Comparison of ENCODE assay signal across 1 cellular context in the genomic region with DNA sequence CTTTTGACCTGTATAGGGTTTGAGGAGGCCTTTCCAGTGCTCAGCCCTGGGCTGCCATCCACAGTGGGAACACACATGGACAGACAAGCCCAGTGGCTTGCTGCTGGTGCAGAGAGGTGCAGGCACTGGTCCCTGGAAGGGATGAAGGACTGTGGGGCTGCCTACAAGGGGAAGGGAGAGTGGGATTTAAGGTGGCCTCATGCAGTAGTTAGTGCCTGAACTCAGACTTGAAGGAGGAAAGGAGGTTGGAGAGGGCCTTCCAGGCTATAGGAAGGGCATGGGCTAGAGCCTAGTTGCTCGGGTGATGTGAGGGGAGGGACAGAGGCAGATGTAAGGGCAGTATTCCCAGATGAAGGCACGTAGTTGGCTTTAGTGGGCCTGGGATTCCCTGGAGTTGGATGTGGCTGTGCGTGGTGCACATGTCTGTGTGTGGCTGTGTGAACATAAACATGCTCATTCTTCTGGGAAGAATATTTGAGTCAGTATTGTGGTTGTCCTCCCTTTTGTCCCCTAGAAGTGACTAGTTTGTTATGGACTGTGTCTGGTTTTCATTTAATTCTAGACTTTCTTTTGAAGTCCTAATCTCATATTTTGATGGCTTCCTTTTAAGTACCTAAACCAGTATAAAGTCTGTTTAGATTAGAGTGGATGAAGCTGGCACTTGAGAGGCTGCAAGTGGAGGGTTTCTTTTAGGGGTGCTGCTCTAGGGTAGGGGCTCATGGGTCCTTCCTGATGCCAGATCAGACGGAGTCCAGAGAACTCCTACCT.
TF ChIP-seq lines count a peak whose summit lies in the region.

No MANE protein-coding gene starts in this region.

TF ChIP-seq in SK-N-SH, 30 proteins besides CTCF, POLR2A, EP300 and RAD21:
- TF ChIP-seq RXRA (IDR thresholded peaks at IDR 0.05; ENCODE audit: borderline replicate concordance, low read depth) = no peak
- TF ChIP-seq GATA2 (CRISPR knock-in tag; IDR thresholded peaks at IDR 0.05) = no peak
- no peak for TF ChIP-seq RCOR1 (IDR thresholded peaks at IDR 0.05; ENCODE audit: low read length)
- no peak for TF ChIP-seq TCF12 (IDR thresholded peaks at IDR 0.05)
- no peak for TF ChIP-seq NRF1 (IDR thresholded peaks at IDR 0.05; ENCODE audit: low read depth, low read length)
- no peak for TF ChIP-seq FOXJ3 (CRISPR knock-in tag; IDR thresholded peaks at IDR 0.05)
- TF ChIP-seq FOSL2 (IDR thresholded peaks at IDR 0.05; ENCODE audit: borderline replicate concordance, low read depth) = no peak
- TF ChIP-seq NFIC (IDR thresholded peaks at IDR 0.05; ENCODE audit: borderline replicate concordance) = no peak
- TF ChIP-seq MXI1 (IDR thresholded peaks at IDR 0.05; ENCODE audit: low read depth, low read length) = no peak
- TF ChIP-seq, protein P1, sequence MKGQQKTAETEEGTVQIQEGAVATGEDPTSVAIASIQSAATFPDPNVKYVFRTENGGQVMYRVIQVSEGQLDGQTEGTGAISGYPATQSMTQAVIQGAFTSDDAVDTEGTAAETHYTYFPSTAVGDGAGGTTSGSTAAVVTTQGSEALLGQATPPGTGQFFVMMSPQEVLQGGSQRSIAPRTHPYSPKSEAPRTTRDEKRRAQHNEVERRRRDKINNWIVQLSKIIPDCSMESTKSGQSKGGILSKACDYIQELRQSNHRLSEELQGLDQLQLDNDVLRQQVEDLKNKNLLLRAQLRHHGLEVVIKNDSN (IDR thresholded peaks at IDR 0.05; ENCODE audit: borderline replicate concordance, low read depth) = no peak
- no peak for TF ChIP-seq CHD2 (IDR thresholded peaks at IDR 0.05; ENCODE audit: low read length, partially characterized antibody)
- TF ChIP-seq, protein P2, sequence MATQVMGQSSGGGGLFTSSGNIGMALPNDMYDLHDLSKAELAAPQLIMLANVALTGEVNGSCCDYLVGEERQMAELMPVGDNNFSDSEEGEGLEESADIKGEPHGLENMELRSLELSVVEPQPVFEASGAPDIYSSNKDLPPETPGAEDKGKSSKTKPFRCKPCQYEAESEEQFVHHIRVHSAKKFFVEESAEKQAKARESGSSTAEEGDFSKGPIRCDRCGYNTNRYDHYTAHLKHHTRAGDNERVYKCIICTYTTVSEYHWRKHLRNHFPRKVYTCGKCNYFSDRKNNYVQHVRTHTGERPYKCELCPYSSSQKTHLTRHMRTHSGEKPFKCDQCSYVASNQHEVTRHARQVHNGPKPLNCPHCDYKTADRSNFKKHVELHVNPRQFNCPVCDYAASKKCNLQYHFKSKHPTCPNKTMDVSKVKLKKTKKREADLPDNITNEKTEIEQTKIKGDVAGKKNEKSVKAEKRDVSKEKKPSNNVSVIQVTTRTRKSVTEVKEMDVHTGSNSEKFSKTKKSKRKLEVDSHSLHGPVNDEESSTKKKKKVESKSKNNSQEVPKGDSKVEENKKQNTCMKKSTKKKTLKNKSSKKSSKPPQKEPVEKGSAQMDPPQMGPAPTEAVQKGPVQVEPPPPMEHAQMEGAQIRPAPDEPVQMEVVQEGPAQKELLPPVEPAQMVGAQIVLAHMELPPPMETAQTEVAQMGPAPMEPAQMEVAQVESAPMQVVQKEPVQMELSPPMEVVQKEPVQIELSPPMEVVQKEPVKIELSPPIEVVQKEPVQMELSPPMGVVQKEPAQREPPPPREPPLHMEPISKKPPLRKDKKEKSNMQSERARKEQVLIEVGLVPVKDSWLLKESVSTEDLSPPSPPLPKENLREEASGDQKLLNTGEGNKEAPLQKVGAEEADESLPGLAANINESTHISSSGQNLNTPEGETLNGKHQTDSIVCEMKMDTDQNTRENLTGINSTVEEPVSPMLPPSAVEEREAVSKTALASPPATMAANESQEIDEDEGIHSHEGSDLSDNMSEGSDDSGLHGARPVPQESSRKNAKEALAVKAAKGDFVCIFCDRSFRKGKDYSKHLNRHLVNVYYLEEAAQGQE (IDR thresholded peaks at IDR 0.05; ENCODE audit: low read depth, low read length) = no peak
